In genomic region chr4:73922766-73923630, GRCh38 we compare ENCODE assay signal across 1 cellular context.
TF ChIP-seq lines count a peak whose summit lies in the region.

No MANE protein-coding gene starts in this region.

TF ChIP-seq in GM23338, 12 proteins besides CTCF, POLR2A, EP300 and RAD21 (continued from another document):
- TF ChIP-seq ZNF462 (CRISPR knock-in tag; IDR thresholded peaks at IDR 0.05) = no peak
- no peak for TF ChIP-seq JUNB (IDR thresholded peaks at IDR 0.05; ENCODE audit: unreplicated experiment)
- no peak for TF ChIP-seq ZNF331 (CRISPR knock-in tag; IDR thresholded peaks at IDR 0.05; ENCODE audit: low read depth)
